Comparison of ENCODE assay signal across 9 cellular contexts in genomic region chr18:13266208-13267100, GRCh38. TPM values are rescaled to one million over a fixed set of nuclear protein-coding genes. Genes with fewer than 3 reads are reported as not detected.
DNase-seq lines count a peak whose midpoint lies in the region; ATAC-seq lines count a peak whose summit lies in the region.
"Had no signal": no experiment of that assay in that cellular context is flagged by ENCODE, and none has a peak within 500 bp of the region (broad histone marks: within the 10 kb centered on the region; RNA-seq: fewer than 3 reads in every experiment).

No MANE protein-coding gene starts in this region.

- H3K36me3 Mint-ChIP-seq in T-cell, result peaks cover 5% of the 10 kb centered on the region
- H3K36me3 Mint-ChIP-seq in activated naive CD8-positive, alpha-beta T cell treated with anti-CD3 and anti-CD28 coated beads, Interleukin-2, amount 10 ng/mL, durations not matched to agents 7 days and 5 days, result peaks cover 2% of the 10 kb centered on the region

- CTCF ChIA-PET in T-cell (lab: Charles Lee), result no interaction called here

- no peak overlapping the region for H3K4me2 ChIP-seq in Karpas-422 (ENCODE audit: low read depth, low read length, poor library complexity, severe bottlenecking)

- H3K27ac ChIP-seq in Karpas-422 (ENCODE audit: low read length), result no peak overlapping the region

- no peaks in the 10 kb centered on the region for H3K36me3 ChIP-seq in Karpas-422 (ENCODE audit: insufficient read depth, low read length)

- H3K27ac Mint-ChIP-seq in T-cell, result peak overlapping the region; percentile 85 to 88
- H3K27ac Mint-ChIP-seq in activated naive CD8-positive, alpha-beta T cell treated with anti-CD3 and anti-CD28 coated beads, Interleukin-2, amount 10 ng/mL, durations not matched to agents 7 days and 5 days, result peak overlapping the region; percentile 68

- no peaks in the 10 kb centered on the region for H3K9me3 Mint-ChIP-seq in T-cell
- no peaks in the 10 kb centered on the region for H3K9me3 Mint-ChIP-seq in activated naive CD8-positive, alpha-beta T cell treated with anti-CD3 and anti-CD28 coated beads, Interleukin-2, amount 10 ng/mL, durations not matched to agents 7 days and 5 days

- POLR2A ChIA-PET in T-cell (lab: Charles Lee), result interaction anchor here (0.5 to 1.3 kb wide), 2 partner anchors 198 to 272 kb away, joined by 3 to 8 read pairs; no protein-coding TSS in a partner anchor
- POLR2A ChIA-PET in activated naive CD8-positive, alpha-beta T cell treated with anti-CD3 and anti-CD28 coated beads, Interleukin-2, amount 10 ng/mL, durations not matched to agents 7 days and 5 days (lab: Charles Lee), result interaction anchor here (0.6 to 1.5 kb wide), 4 partner anchors 13 to 172 kb away, joined by 3 to 5 read pairs (median 4); no protein-coding TSS in a partner anchor

- no peak overlapping the region for H2AFZ ChIP-seq in Karpas-422 (ENCODE audit: low read length)

- H3K4me1 Mint-ChIP-seq in T-cell, result peaks cover 62 to 68% (median 63%) of the 10 kb centered on the region in 3 donors
- H3K4me1 Mint-ChIP-seq in activated naive CD8-positive, alpha-beta T cell treated with anti-CD3 and anti-CD28 coated beads, Interleukin-2, amount 10 ng/mL, durations not matched to agents 7 days and 5 days, result peaks cover 34% of the 10 kb centered on the region

- H3K27me3 Mint-ChIP-seq in T-cell, result peaks cover 0 to 2% of the 10 kb centered on the region in 2 donors
- H3K27me3 Mint-ChIP-seq in activated naive CD8-positive, alpha-beta T cell treated with anti-CD3 and anti-CD28 coated beads, Interleukin-2, amount 10 ng/mL, durations not matched to agents 7 days and 5 days, result no peaks in the 10 kb centered on the region

- H3K9me2 ChIP-seq in Karpas-422 (replicated peaks; ENCODE audit: insufficient read depth, low read length), result no peaks in the 10 kb centered on the region

- no peaks in the 10 kb centered on the region for H3K79me2 ChIP-seq in Karpas-422 (ENCODE audit: low read length)

- H3K4me1 ChIP-seq in Karpas-422 (ENCODE audit: low read length), result no peaks in the 10 kb centered on the region

- peak in 3 of 34 experiments; percentile 22 to 37 (median 27) for DNase-seq in T-cell
- DNase-seq in activated naive CD8-positive, alpha-beta T cell treated with anti-CD3 and anti-CD28 coated beads, Interleukin-2, amount 10 ng/mL, durations not matched to agents 7 days and 5 days, result peak; percentile 43
- peak; percentile 75 for DNase-seq in left kidney (ENCODE audit: low read depth, low spot score)
- DNase-seq in stimulated activated CD8-positive, alpha-beta memory T cell treated with anti-CD3 and anti-CD28 coated beads, Interleukin-15, amount 100 ng/mL, for 48 hours (ENCODE audit: low read depth in 2 of 2), result peak; percentile 40 to 56
- DNase-seq in NCI-H1417 (lab: John Stamatoyannopoulos, UW), result no peak
- DNase-seq in NCI-H345 treated with DMSO at 0.1 percent for 48 hours (lab: John Stamatoyannopoulos, UW; ENCODE audit: unreplicated experiment), result no peak
- DNase-seq in Karpas-422, result no peak
- no peak for DNase-seq in DMS79 (lab: John Stamatoyannopoulos, UW)
- DNase-seq: Kasumi-1 had no signal

- H3K9ac ChIP-seq in Karpas-422 (ENCODE audit: low read length), result no peak overlapping the region

- no peaks in the 10 kb centered on the region for H3K9me3 ChIP-seq in Karpas-422 (ENCODE audit: low read length)

- peak overlapping the region; percentile 53 to 72 (median 66) for H3K4me3 Mint-ChIP-seq in T-cell
- peak overlapping the region; percentile 64 for H3K4me3 Mint-ChIP-seq in activated naive CD8-positive, alpha-beta T cell treated with anti-CD3 and anti-CD28 coated beads, Interleukin-2, amount 10 ng/mL, durations not matched to agents 7 days and 5 days

- no peaks in the 10 kb centered on the region for H4K20me1 ChIP-seq in Karpas-422 (ENCODE audit: insufficient read depth, low read depth, low read length)

- H3K4me3 ChIP-seq in Karpas-422 (ENCODE audit: low read length), result no peak overlapping the region

- H3K27me3 ChIP-seq in Karpas-422 (ENCODE audit: low read length), result no peaks in the 10 kb centered on the region

- ATAC-seq in T-cell (replicated peaks in 1 of 4), result peak; percentile 47 to 77 (median 55)
- ATAC-seq in activated naive CD8-positive, alpha-beta T cell treated with anti-CD3 and anti-CD28 coated beads, Interleukin-2, amount 10 ng/mL, durations not matched to agents 7 days and 5 days (ENCODE audit: low read depth), result peak; percentile 68

RNA-seq across cellular contexts. Expression of gene LDLRAD4, which starts 47.9 kb away (rescaled TPM):
- total RNA-seq in T-cell, result 10 to 100 TPM; 57.6 to 80.8 (median 72.4) TPM
- total RNA-seq in activated naive CD8-positive, alpha-beta T cell treated with anti-CD3 and anti-CD28 coated beads, Interleukin-2, amount 10 ng/mL, durations not matched to agents 7 days and 5 days, result 10 to 100 TPM; 40.3 to 44.3 TPM
- 204 and 269 TPM in 2 replicates for total RNA-seq in Karpas-422 (2014; rRNA removed; shearing (Covaris generic); ENCODE audit: low replicate concordance)

Comparison
In these comparisons a context has a peak if more than half of its experiments do, and no peak if none do; other contexts are left out.
1. DNase-seq: peak in activated naive CD8-positive, alpha-beta T cell treated with anti-CD3 and anti-CD28 coated beads, Interleukin-2, amount 10 ng/mL, durations not matched to agents 7 days and 5 days (single experiment), left kidney (single experiment) and stimulated activated CD8-positive, alpha-beta memory T cell treated with anti-CD3 and anti-CD28 coated beads, Interleukin-15, amount 100 ng/mL, for 48 hours (2 of 2); none in NCI-H1417 (0 of 3), NCI-H345 treated with DMSO at 0.1 percent for 48 hours (single experiment), Karpas-422 (single experiment) and DMS79 (single experiment).